Comparison of ENCODE assay signal across 1 cellular context in the genomic region with DNA sequence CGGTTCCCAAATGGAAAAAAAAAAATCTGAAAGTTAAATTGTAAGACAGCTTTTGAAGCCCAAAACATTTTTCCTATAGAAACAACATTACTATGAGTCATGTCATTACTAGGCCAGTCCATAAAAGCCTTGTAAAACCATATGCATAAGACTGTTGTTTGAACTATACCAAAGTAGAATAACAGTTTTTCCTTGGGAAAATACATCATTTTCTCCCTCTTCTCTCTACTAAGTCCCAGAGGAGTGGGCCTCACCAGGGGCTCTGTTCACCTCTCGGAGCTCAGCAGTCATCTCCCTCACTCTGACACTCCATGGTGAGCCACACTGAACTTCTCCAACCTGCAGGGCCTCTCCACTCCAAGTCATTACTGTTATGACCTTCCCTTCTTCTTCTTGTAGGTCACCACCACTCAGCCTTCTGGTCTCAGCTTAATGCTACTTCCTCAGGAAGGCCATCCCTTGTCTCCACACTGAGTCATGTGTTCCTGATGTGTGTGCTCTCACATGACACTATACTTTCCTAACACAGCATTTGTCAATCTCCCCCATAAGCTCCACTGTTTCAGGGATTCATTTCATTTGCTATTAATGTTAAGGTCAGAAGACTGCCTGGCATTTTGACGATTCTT.
A peak's percentile ranks its signal among the peaks of the same experiment; 100 is the strongest.
TF ChIP-seq lines count a peak whose summit lies in the region.

No MANE protein-coding gene starts in this region.

TF ChIP-seq in IMR-90, 13 proteins besides CTCF, POLR2A, EP300 and RAD21 (continued from another document):
- TF ChIP-seq, protein P1, sequence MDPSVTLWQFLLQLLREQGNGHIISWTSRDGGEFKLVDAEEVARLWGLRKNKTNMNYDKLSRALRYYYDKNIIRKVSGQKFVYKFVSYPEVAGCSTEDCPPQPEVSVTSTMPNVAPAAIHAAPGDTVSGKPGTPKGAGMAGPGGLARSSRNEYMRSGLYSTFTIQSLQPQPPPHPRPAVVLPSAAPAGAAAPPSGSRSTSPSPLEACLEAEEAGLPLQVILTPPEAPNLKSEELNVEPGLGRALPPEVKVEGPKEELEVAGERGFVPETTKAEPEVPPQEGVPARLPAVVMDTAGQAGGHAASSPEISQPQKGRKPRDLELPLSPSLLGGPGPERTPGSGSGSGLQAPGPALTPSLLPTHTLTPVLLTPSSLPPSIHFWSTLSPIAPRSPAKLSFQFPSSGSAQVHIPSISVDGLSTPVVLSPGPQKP (IDR thresholded peaks at IDR 0.05; ENCODE audit: borderline replicate concordance, low read depth, low read length): no peak
- peak; percentile 35; the same call in 1 of the 2 replicates for TF ChIP-seq CEBPB (IDR thresholded peaks at IDR 0.05; ENCODE audit: low read depth, low read length)
